ENCODE assay signal across 1 cellular context in the genomic region with DNA sequence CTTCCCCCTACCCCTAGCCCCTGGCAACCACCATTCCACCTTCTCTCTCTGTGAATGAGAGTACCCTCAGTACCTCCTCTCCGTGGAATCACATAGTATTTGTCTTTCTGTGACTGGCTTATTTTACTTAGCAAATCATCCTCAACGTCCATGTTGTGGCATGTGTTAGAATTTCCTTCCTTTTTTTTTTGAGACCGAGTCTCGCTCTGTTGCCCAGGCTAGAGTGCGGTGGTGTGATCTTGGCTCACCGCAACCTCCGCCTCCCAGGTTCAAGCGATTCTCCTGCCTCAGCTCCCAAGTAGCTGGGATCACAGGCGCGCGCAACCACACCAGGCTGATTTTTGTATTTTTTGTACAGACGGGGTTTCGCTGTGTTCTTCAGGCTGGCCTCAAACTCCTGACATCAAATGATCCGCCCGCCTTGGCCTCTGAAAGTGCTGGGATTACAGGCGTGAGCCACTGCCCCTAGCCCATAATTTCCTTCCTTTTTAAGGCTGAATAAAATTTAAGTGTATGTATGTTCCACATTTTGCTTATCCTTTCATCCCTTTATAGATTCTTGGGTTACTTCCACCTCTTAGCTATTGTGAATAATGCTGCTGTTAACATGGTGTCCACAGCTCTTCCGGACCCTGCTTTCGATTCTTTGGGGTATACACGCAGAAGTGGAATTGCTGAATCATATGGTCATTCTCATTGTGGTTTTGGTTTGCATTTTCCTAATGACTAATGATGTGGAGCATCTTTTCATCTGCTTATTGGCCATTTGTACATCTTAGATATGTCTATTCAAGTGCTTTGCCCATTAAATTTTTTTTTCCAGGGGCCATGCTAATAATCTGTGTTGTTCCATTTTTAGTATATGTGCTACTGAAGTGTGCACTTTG.
TF ChIP-seq lines count a peak whose summit lies in the region.

No MANE protein-coding gene starts in this region.

TF ChIP-seq in GM12878, 131 proteins besides CTCF, POLR2A, EP300 and RAD21 (continues in another document):
- TF ChIP-seq, protein P1, sequence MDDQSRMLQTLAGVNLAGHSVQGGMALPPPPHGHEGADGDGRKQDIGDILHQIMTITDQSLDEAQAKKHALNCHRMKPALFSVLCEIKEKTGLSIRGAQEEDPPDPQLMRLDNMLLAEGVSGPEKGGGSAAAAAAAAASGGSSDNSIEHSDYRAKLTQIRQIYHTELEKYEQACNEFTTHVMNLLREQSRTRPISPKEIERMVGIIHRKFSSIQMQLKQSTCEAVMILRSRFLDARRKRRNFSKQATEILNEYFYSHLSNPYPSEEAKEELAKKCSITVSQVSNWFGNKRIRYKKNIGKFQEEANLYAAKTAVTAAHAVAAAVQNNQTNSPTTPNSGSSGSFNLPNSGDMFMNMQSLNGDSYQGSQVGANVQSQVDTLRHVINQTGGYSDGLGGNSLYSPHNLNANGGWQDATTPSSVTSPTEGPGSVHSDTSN (IDR thresholded peaks at IDR 0.05; ENCODE audit: insufficient replicate concordance, low read depth, low read length), result no peak
- TF ChIP-seq TBL1XR1 (IDR thresholded peaks at IDR 0.05; ENCODE audit: low read depth, low read length) (0 out of 2 replicates have a peak, but pooled peaks have one; percentile 20), MTA2 (IDR thresholded peaks at IDR 0.05; ENCODE audit: low read depth) (peak; percentile 88), POLR2AphosphoS2 (IDR thresholded peaks at IDR 0.05; ENCODE audit: low read depth, low read length) (no peak), NFYA (IDR thresholded peaks at IDR 0.05; ENCODE audit: borderline replicate concordance, low read depth, low read length) (no peak), EGR1 (IDR thresholded peaks at IDR 0.05; ENCODE audit: borderline replicate concordance in 1 of 2, low read depth in 2 of 2, low read length in 2 of 2) (no peak), IKZF2 (IDR thresholded peaks at IDR 0.05) (peak; percentile 82 to 92), SMAD1 (IDR thresholded peaks at IDR 0.05; ENCODE audit: low read depth, partially characterized antibody) (no peak), HDAC6 (IDR thresholded peaks at IDR 0.05; ENCODE audit: unreplicated experiment) (no peak), ESRRA (IDR thresholded peaks at IDR 0.05; ENCODE audit: low read length) (no peak), ATF7 (IDR thresholded peaks at IDR 0.05; ENCODE audit: low read depth) (peak; percentile 86), ASH2L (IDR thresholded peaks at IDR 0.05; ENCODE audit: borderline replicate concordance, low read depth) (no peak), SREBF2 (IDR thresholded peaks at IDR 0.05; ENCODE audit: low read length) (no peak), MXI1 (IDR thresholded peaks at IDR 0.05; ENCODE audit: low read depth, low read length) (no peak), SMAD5 (IDR thresholded peaks at IDR 0.05; ENCODE audit: low read depth) (no peak), STAT3 (IDR thresholded peaks at IDR 0.05; ENCODE audit: low read depth, low read length) (no peak), ZSCAN29 (IDR thresholded peaks at IDR 0.05) (peak; percentile 50; the same call in 1 of the 2 replicates), SIN3A (IDR thresholded peaks at IDR 0.05; ENCODE audit: low read depth, low read length) (no peak), SKIL (IDR thresholded peaks at IDR 0.05; ENCODE audit: low read depth, poor library complexity, severe bottlenecking) (peak; percentile 57), MEF2A (IDR thresholded peaks at IDR 0.05; ENCODE audit: insufficient read depth, low read depth, low read length) (0 out of 2 replicates have a peak, but pooled peaks have one; percentile 20), YY1 (IDR thresholded peaks at IDR 0.05; ENCODE audit: low read depth, low read length) (peak; percentile 35; the same call in 1 of the 2 replicates), GABPA (IDR thresholded peaks at IDR 0.05; ENCODE audit: low read depth) (peak; percentile 34; the same call in 1 of the 2 replicates), SRF (IDR thresholded peaks at IDR 0.05; ENCODE audit: low read depth in 2 of 2, low read length in 2 of 2) (no peak), DPF2 (IDR thresholded peaks at IDR 0.05) (peak; percentile 86), JUND (IDR thresholded peaks at IDR 0.05; ENCODE audit: low read depth, low read length) (peak; percentile 50; the same call in 1 of the 2 replicates), TAF1 (IDR thresholded peaks at IDR 0.05; ENCODE audit: borderline replicate concordance, low read depth, low read length) (no peak), SPI1 (IDR thresholded peaks at IDR 0.05; ENCODE audit: borderline replicate concordance, insufficient read depth, low read depth, low read length) (peak; percentile 35; the same call in 1 of the 2 replicates), WRNIP1 (IDR thresholded peaks at IDR 0.05; ENCODE audit: borderline replicate concordance, low read depth, low read length) (no peak), TCF7 (IDR thresholded peaks at IDR 0.05; ENCODE audit: borderline replicate concordance) (peak; percentile 76), TCF12 (IDR thresholded peaks at IDR 0.05; ENCODE audit: low read depth, low read length) (0 out of 2 replicates have a peak, but pooled peaks have one; percentile 18), CREB1 (IDR thresholded peaks at IDR 0.05; ENCODE audit: low read depth) (peak; percentile 46; the same call in 1 of the 2 replicates), FOS (IDR thresholded peaks at IDR 0.05; ENCODE audit: borderline replicate concordance, extremely low read depth, insufficient read length) (no peak), CEBPB (IDR thresholded peaks at IDR 0.05; ENCODE audit: borderline replicate concordance in 1 of 2, low read depth in 2 of 2, low read length in 2 of 2) (peak in 1 of 2 experiments; percentile 56; a peak in 1 of 4 replicates), PAX8 (IDR thresholded peaks at IDR 0.05) (no peak), MTA3 (IDR thresholded peaks at IDR 0.05; ENCODE audit: borderline replicate concordance, low read length) (peak; percentile 85), TCF3 (IDR thresholded peaks at IDR 0.05; ENCODE audit: borderline replicate concordance, insufficient read depth, low read depth, low read length) (no peak)
- TF ChIP-seq, protein P2, sequence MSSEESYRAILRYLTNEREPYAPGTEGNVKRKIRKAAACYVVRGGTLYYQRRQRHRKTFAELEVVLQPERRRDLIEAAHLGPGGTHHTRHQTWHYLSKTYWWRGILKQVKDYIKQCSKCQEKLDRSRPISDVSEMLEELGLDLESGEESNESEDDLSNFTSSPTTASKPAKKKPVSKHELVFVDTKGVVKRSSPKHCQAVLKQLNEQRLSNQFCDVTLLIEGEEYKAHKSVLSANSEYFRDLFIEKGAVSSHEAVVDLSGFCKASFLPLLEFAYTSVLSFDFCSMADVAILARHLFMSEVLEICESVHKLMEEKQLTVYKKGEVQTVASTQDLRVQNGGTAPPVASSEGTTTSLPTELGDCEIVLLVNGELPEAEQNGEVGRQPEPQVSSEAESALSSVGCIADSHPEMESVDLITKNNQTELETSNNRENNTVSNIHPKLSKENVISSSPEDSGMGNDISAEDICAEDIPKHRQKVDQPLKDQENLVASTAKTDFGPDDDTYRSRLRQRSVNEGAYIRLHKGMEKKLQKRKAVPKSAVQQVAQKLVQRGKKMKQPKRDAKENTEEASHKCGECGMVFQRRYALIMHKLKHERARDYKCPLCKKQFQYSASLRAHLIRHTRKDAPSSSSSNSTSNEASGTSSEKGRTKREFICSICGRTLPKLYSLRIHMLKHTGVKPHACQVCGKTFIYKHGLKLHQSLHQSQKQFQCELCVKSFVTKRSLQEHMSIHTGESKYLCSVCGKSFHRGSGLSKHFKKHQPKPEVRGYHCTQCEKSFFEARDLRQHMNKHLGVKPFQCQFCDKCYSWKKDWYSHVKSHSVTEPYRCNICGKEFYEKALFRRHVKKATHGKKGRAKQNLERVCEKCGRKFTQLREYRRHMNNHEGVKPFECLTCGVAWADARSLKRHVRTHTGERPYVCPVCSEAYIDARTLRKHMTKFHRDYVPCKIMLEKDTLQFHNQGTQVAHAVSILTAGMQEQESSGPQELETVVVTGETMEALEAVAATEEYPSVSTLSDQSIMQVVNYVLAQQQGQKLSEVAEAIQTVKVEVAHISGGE (CRISPR knock-in tag; IDR thresholded peaks at IDR 0.05), result no peak
- TF ChIP-seq, protein P3, sequence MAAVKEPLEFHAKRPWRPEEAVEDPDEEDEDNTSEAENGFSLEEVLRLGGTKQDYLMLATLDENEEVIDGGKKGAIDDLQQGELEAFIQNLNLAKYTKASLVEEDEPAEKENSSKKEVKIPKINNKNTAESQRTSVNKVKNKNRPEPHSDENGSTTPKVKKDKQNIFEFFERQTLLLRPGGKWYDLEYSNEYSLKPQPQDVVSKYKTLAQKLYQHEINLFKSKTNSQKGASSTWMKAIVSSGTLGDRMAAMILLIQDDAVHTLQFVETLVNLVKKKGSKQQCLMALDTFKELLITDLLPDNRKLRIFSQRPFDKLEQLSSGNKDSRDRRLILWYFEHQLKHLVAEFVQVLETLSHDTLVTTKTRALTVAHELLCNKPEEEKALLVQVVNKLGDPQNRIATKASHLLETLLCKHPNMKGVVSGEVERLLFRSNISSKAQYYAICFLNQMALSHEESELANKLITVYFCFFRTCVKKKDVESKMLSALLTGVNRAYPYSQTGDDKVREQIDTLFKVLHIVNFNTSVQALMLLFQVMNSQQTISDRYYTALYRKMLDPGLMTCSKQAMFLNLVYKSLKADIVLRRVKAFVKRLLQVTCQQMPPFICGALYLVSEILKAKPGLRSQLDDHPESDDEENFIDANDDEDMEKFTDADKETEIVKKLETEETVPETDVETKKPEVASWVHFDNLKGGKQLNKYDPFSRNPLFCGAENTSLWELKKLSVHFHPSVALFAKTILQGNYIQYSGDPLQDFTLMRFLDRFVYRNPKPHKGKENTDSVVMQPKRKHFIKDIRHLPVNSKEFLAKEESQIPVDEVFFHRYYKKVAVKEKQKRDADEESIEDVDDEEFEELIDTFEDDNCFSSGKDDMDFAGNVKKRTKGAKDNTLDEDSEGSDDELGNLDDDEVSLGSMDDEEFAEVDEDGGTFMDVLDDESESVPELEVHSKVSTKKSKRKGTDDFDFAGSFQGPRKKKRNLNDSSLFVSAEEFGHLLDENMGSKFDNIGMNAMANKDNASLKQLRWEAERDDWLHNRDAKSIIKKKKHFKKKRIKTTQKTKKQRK (IDR thresholded peaks at IDR 0.05; ENCODE audit: low read depth, low read length), result no peak
- TF ChIP-seq, protein P4, sequence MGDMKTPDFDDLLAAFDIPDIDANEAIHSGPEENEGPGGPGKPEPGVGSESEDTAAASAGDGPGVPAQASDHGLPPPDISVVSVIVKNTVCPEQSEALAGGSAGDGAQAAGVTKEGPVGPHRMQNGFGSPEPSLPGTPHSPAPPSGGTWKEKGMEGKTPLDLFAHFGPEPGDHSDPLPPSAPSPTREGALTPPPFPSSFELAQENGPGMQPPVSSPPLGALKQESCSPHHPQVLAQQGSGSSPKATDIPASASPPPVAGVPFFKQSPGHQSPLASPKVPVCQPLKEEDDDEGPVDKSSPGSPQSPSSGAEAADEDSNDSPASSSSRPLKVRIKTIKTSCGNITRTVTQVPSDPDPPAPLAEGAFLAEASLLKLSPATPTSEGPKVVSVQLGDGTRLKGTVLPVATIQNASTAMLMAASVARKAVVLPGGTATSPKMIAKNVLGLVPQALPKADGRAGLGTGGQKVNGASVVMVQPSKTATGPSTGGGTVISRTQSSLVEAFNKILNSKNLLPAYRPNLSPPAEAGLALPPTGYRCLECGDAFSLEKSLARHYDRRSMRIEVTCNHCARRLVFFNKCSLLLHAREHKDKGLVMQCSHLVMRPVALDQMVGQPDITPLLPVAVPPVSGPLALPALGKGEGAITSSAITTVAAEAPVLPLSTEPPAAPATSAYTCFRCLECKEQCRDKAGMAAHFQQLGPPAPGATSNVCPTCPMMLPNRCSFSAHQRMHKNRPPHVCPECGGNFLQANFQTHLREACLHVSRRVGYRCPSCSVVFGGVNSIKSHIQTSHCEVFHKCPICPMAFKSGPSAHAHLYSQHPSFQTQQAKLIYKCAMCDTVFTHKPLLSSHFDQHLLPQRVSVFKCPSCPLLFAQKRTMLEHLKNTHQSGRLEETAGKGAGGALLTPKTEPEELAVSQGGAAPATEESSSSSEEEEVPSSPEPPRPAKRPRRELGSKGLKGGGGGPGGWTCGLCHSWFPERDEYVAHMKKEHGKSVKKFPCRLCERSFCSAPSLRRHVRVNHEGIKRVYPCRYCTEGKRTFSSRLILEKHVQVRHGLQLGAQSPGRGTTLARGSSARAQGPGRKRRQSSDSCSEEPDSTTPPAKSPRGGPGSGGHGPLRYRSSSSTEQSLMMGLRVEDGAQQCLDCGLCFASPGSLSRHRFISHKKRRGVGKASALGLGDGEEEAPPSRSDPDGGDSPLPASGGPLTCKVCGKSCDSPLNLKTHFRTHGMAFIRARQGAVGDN (IDR thresholded peaks at IDR 0.05), result no peak
- TF ChIP-seq, protein P5, sequence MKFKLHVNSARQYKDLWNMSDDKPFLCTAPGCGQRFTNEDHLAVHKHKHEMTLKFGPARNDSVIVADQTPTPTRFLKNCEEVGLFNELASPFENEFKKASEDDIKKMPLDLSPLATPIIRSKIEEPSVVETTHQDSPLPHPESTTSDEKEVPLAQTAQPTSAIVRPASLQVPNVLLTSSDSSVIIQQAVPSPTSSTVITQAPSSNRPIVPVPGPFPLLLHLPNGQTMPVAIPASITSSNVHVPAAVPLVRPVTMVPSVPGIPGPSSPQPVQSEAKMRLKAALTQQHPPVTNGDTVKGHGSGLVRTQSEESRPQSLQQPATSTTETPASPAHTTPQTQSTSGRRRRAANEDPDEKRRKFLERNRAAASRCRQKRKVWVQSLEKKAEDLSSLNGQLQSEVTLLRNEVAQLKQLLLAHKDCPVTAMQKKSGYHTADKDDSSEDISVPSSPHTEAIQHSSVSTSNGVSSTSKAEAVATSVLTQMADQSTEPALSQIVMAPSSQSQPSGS (IDR thresholded peaks at IDR 0.05; ENCODE audit: low read length), result peak; percentile 76
- TF ChIP-seq, protein P6, sequence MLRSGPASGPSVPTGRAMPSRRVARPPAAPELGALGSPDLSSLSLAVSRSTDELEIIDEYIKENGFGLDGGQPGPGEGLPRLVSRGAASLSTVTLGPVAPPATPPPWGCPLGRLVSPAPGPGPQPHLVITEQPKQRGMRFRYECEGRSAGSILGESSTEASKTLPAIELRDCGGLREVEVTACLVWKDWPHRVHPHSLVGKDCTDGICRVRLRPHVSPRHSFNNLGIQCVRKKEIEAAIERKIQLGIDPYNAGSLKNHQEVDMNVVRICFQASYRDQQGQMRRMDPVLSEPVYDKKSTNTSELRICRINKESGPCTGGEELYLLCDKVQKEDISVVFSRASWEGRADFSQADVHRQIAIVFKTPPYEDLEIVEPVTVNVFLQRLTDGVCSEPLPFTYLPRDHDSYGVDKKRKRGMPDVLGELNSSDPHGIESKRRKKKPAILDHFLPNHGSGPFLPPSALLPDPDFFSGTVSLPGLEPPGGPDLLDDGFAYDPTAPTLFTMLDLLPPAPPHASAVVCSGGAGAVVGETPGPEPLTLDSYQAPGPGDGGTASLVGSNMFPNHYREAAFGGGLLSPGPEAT (IDR thresholded peaks at IDR 0.05; ENCODE audit: low read depth), result peak; percentile 80
